ENCODE assay signal across 1 cellular context in the genomic region with DNA sequence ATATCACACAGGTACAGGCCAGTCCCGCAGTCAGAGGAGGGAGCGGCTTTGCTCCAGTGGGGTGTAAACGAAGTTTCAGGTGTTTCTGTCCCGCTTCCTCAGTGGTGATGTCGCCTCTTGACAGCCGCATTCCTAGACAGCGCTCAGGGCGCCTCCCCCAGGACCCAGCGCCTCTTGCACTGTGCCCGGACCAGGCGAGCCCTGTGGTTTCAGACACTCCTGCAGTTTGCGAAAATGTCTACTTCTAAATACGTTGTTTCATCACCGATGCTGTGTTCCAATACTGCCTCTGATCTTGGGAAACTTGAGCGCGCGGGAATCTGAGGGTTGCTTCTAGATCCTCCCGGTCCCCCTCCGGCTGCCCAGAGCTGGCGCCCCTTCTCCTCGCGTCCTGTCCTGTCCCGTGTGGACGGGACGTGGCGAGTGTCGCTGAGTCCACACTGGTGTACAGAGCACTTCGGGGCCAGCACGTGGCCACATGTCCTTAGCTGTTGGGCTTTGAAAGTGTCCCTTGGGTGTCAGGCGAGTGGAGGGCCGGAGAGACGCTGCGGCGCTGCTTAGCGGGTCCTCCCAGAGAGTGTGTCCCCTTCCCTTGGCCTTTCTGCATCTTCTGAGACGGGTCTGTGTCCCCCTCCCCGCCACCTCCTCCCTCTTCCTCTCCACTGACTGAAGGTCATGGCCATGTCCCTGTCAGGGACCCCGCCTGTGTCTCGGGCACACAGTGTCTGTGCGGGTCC.
TF ChIP-seq lines count a peak whose summit lies in the region.

No MANE protein-coding gene starts in this region.

TF ChIP-seq in HCT116, 20 proteins besides CTCF, POLR2A, EP300 and RAD21:
- TF ChIP-seq SP1 (IDR thresholded peaks at IDR 0.05; ENCODE audit: low read depth) (no peak), FOSL1 (IDR thresholded peaks at IDR 0.05; ENCODE audit: low read depth) (no peak), REST (IDR thresholded peaks at IDR 0.05; ENCODE audit: low read depth) (no peak), SRF (IDR thresholded peaks at IDR 0.05; ENCODE audit: low read depth) (no peak), ELF1 (IDR thresholded peaks at IDR 0.05; ENCODE audit: borderline replicate concordance, low read depth) (no peak), EGR1 (IDR thresholded peaks at IDR 0.05; ENCODE audit: low read depth) (no peak), EZH2 (IDR thresholded peaks at IDR 0.05) (no peak), POLR2AphosphoS5 (IDR thresholded peaks at IDR 0.05; ENCODE audit: low read depth, low read length) (no peak), EZH2phosphoT487 (IDR thresholded peaks at IDR 0.05; ENCODE audit: borderline replicate concordance) (no peak), ATF3 (IDR thresholded peaks at IDR 0.05) (no peak), TCF7L2 (IDR thresholded peaks at IDR 0.05; ENCODE audit: borderline replicate concordance, extremely low read depth, insufficient read depth, insufficient read length) (no peak), CBX3 (IDR thresholded peaks at IDR 0.05; ENCODE audit: low read depth) (no peak), ZFX (IDR thresholded peaks at IDR 0.05) (no peak), CEBPB (IDR thresholded peaks at IDR 0.05; ENCODE audit: low read depth) (no peak), YY1 (IDR thresholded peaks at IDR 0.05; ENCODE audit: extremely low read depth, insufficient replicate concordance, low read depth, low read length) (no peak), SIN3A (IDR thresholded peaks at IDR 0.05; ENCODE audit: low read depth) (no peak), ZNF274 (IDR thresholded peaks at IDR 0.05; ENCODE audit: low read depth, low read length) (no peak), JUND (IDR thresholded peaks at IDR 0.05) (no peak), MAX (IDR thresholded peaks at IDR 0.05) (no peak)
- TF ChIP-seq, protein P1, sequence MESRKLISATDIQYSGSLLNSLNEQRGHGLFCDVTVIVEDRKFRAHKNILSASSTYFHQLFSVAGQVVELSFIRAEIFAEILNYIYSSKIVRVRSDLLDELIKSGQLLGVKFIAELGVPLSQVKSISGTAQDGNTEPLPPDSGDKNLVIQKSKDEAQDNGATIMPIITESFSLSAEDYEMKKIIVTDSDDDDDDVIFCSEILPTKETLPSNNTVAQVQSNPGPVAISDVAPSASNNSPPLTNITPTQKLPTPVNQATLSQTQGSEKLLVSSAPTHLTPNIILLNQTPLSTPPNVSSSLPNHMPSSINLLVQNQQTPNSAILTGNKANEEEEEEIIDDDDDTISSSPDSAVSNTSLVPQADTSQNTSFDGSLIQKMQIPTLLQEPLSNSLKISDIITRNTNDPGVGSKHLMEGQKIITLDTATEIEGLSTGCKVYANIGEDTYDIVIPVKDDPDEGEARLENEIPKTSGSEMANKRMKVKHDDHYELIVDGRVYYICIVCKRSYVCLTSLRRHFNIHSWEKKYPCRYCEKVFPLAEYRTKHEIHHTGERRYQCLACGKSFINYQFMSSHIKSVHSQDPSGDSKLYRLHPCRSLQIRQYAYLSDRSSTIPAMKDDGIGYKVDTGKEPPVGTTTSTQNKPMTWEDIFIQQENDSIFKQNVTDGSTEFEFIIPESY (IDR thresholded peaks at IDR 0.05; ENCODE audit: extremely low read depth, insufficient replicate concordance, low read length): no peak
